1 cellular context compared by ENCODE assay signal in the genomic region with DNA sequence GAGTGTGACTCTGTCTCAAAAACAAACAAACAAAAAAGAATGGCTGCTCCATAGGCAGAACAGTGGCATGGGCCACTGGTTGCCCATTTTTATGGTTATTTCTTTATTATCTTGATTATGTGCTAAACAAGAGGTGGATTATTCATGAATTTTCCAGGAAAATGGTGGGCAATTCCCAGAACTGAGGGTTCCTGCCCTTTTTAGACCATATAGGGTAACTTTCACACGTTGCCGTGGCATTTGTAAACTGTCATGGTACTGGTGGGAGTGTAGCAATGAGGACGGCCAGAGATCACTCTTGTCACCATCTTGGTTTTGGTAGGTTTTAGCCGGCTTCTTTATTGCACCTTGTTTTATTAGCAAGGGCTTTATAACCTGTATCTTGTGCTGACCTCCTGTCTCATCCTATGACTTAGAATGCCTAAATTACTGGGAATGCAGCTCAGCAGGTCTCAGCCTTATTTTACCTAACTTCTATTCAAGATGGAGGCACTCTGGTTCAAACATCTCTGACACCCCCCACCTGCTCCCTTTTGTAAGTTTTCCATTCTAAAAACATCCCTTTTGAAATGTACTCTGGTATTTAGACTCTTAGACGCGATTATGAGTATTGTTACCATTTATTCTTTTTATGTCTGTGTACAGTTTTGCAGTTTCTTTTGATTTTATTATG.
TF ChIP-seq lines count a peak whose summit lies in the region.

No MANE protein-coding gene starts in this region.

TF ChIP-seq in K562, 482 proteins besides CTCF, POLR2A, EP300 and RAD21 (continued from another document and continues in another):
- no peak for TF ChIP-seq GABPB1 (CRISPR knock-in tag; IDR thresholded peaks at IDR 0.05)
- no peak for TF ChIP-seq ETV6 (IDR thresholded peaks at IDR 0.05; ENCODE audit: borderline replicate concordance in 1 of 2, low read depth in 2 of 2, low read length in 1 of 2)
- TF ChIP-seq ETV6 (CRISPR knock-in tag; IDR thresholded peaks at IDR 0.05; ENCODE audit: borderline replicate concordance), result no peak
- TF ChIP-seq, protein P1, sequence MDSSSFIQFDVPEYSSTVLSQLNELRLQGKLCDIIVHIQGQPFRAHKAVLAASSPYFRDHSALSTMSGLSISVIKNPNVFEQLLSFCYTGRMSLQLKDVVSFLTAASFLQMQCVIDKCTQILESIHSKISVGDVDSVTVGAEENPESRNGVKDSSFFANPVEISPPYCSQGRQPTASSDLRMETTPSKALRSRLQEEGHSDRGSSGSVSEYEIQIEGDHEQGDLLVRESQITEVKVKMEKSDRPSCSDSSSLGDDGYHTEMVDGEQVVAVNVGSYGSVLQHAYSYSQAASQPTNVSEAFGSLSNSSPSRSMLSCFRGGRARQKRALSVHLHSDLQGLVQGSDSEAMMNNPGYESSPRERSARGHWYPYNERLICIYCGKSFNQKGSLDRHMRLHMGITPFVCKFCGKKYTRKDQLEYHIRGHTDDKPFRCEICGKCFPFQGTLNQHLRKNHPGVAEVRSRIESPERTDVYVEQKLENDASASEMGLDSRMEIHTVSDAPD (CRISPR knock-in tag; IDR thresholded peaks at IDR 0.05), result no peak
- TF ChIP-seq NCOA4 (IDR thresholded peaks at IDR 0.05; ENCODE audit: partially characterized antibody), result no peak
- TF ChIP-seq NFIX (CRISPR knock-in tag; IDR thresholded peaks at IDR 0.05; ENCODE audit: low read depth), result no peak
- TF ChIP-seq, protein P2, sequence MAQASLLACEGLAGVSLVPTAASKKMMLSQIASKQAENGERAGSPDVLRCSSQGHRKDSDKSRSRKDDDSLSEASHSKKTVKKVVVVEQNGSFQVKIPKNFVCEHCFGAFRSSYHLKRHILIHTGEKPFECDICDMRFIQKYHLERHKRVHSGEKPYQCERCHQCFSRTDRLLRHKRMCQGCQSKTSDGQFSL (CRISPR knock-in tag; IDR thresholded peaks at IDR 0.05), result no peak
- TF ChIP-seq, protein P2 (tag; IDR thresholded peaks at IDR 0.05), result 0 out of 4 replicates have a peak, but pooled peaks of 1 of the 2 experiments have one; percentile 33
- TF ChIP-seq, protein P3, sequence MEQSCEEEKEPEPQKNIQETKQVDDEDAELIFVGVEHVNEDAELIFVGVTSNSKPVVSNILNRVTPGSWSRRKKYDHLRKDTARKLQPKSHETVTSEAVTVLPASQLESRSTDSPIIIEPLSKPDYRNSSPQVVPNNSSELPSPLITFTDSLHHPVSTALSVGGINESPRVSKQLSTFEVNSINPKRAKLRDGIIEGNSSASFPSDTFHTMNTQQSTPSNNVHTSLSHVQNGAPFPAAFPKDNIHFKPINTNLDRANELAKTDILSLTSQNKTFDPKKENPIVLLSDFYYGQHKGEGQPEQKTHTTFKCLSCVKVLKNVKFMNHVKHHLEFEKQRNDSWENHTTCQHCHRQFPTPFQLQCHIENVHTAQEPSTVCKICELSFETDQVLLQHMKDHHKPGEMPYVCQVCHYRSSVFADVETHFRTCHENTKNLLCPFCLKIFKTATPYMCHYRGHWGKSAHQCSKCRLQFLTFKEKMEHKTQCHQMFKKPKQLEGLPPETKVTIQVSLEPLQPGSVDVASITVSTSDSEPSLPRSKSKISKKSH (CRISPR knock-in tag; IDR thresholded peaks at IDR 0.05), result no peak
- no peak for TF ChIP-seq MXI1 (IDR thresholded peaks at IDR 0.05; ENCODE audit: low read depth, low read length)
- TF ChIP-seq, protein P4, sequence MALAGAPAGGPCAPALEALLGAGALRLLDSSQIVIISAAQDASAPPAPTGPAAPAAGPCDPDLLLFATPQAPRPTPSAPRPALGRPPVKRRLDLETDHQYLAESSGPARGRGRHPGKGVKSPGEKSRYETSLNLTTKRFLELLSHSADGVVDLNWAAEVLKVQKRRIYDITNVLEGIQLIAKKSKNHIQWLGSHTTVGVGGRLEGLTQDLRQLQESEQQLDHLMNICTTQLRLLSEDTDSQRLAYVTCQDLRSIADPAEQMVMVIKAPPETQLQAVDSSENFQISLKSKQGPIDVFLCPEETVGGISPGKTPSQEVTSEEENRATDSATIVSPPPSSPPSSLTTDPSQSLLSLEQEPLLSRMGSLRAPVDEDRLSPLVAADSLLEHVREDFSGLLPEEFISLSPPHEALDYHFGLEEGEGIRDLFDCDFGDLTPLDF (CRISPR knock-in tag; IDR thresholded peaks at IDR 0.05), result no peak
- TF ChIP-seq NFE2 (IDR thresholded peaks at IDR 0.05; ENCODE audit: low read depth), result no peak
- no peak for TF ChIP-seq ARID2 (IDR thresholded peaks at IDR 0.05)
- TF ChIP-seq, protein P5, sequence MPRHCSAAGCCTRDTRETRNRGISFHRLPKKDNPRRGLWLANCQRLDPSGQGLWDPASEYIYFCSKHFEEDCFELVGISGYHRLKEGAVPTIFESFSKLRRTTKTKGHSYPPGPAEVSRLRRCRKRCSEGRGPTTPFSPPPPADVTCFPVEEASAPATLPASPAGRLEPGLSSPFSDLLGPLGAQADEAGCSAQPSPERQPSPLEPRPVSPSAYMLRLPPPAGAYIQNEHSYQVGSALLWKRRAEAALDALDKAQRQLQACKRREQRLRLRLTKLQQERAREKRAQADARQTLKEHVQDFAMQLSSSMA (CRISPR knock-in tag; IDR thresholded peaks at IDR 0.05), result no peak
- TF ChIP-seq, protein P6, sequence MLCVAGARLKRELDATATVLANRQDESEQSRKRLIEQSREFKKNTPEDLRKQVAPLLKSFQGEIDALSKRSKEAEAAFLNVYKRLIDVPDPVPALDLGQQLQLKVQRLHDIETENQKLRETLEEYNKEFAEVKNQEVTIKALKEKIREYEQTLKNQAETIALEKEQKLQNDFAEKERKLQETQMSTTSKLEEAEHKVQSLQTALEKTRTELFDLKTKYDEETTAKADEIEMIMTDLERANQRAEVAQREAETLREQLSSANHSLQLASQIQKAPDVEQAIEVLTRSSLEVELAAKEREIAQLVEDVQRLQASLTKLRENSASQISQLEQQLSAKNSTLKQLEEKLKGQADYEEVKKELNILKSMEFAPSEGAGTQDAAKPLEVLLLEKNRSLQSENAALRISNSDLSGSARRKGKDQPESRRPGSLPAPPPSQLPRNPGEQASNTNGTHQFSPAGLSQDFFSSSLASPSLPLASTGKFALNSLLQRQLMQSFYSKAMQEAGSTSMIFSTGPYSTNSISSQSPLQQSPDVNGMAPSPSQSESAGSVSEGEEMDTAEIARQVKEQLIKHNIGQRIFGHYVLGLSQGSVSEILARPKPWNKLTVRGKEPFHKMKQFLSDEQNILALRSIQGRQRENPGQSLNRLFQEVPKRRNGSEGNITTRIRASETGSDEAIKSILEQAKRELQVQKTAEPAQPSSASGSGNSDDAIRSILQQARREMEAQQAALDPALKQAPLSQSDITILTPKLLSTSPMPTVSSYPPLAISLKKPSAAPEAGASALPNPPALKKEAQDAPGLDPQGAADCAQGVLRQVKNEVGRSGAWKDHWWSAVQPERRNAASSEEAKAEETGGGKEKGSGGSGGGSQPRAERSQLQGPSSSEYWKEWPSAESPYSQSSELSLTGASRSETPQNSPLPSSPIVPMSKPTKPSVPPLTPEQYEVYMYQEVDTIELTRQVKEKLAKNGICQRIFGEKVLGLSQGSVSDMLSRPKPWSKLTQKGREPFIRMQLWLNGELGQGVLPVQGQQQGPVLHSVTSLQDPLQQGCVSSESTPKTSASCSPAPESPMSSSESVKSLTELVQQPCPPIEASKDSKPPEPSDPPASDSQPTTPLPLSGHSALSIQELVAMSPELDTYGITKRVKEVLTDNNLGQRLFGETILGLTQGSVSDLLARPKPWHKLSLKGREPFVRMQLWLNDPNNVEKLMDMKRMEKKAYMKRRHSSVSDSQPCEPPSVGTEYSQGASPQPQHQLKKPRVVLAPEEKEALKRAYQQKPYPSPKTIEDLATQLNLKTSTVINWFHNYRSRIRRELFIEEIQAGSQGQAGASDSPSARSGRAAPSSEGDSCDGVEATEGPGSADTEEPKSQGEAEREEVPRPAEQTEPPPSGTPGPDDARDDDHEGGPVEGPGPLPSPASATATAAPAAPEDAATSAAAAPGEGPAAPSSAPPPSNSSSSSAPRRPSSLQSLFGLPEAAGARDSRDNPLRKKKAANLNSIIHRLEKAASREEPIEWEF (CRISPR knock-in tag; IDR thresholded peaks at IDR 0.05), result peak; percentile 83; the same call in 1 of the 2 replicates
- peak; percentile 94 for TF ChIP-seq ZNF175 (CRISPR knock-in tag; IDR thresholded peaks at IDR 0.05; ENCODE audit: low read depth)
- TF ChIP-seq BACH1 (tag; IDR thresholded peaks at IDR 0.05), result peak; percentile 89
- TF ChIP-seq, protein P7, sequence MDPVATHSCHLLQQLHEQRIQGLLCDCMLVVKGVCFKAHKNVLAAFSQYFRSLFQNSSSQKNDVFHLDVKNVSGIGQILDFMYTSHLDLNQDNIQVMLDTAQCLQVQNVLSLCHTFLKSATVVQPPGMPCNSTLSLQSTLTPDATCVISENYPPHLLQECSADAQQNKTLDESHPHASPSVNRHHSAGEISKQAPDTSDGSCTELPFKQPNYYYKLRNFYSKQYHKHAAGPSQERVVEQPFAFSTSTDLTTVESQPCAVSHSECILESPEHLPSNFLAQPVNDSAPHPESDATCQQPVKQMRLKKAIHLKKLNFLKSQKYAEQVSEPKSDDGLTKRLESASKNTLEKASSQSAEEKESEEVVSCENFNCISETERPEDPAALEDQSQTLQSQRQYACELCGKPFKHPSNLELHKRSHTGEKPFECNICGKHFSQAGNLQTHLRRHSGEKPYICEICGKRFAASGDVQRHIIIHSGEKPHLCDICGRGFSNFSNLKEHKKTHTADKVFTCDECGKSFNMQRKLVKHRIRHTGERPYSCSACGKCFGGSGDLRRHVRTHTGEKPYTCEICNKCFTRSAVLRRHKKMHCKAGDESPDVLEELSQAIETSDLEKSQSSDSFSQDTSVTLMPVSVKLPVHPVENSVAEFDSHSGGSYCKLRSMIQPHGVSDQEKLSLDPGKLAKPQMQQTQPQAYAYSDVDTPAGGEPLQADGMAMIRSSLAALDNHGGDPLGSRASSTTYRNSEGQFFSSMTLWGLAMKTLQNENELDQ (CRISPR knock-in tag; IDR thresholded peaks at IDR 0.05; ENCODE audit: borderline replicate concordance), result no peak
- TF ChIP-seq ZFX (CRISPR knock-in tag; IDR thresholded peaks at IDR 0.05), result no peak
- TF ChIP-seq SIN3A (IDR thresholded peaks at IDR 0.05; ENCODE audit: borderline replicate concordance in 2 of 2, control insufficient read depth in 1 of 2, low read depth in 2 of 2, low read length in 2 of 2), result no peak
- TF ChIP-seq LEF1 (IDR thresholded peaks at IDR 0.05), result no peak
- no peak for TF ChIP-seq BRCA1 (IDR thresholded peaks at IDR 0.05)
- no peak for TF ChIP-seq BRCA1 (CRISPR knock-in tag; IDR thresholded peaks at IDR 0.05)
- TF ChIP-seq ZFP36 (IDR thresholded peaks at IDR 0.05; ENCODE audit: low read depth, low read length, partially characterized antibody), result no peak
- TF ChIP-seq LCOR (CRISPR knock-in tag; IDR thresholded peaks at IDR 0.05), result no peak
- TF ChIP-seq ZNF668 (CRISPR knock-in tag; IDR thresholded peaks at IDR 0.05), result peak; percentile 83; the same call in 1 of the 2 replicates
- no peak for TF ChIP-seq ZNF121 (CRISPR knock-in tag; conservative IDR thresholded peaks at IDR 0.05)
- TF ChIP-seq, protein P8, sequence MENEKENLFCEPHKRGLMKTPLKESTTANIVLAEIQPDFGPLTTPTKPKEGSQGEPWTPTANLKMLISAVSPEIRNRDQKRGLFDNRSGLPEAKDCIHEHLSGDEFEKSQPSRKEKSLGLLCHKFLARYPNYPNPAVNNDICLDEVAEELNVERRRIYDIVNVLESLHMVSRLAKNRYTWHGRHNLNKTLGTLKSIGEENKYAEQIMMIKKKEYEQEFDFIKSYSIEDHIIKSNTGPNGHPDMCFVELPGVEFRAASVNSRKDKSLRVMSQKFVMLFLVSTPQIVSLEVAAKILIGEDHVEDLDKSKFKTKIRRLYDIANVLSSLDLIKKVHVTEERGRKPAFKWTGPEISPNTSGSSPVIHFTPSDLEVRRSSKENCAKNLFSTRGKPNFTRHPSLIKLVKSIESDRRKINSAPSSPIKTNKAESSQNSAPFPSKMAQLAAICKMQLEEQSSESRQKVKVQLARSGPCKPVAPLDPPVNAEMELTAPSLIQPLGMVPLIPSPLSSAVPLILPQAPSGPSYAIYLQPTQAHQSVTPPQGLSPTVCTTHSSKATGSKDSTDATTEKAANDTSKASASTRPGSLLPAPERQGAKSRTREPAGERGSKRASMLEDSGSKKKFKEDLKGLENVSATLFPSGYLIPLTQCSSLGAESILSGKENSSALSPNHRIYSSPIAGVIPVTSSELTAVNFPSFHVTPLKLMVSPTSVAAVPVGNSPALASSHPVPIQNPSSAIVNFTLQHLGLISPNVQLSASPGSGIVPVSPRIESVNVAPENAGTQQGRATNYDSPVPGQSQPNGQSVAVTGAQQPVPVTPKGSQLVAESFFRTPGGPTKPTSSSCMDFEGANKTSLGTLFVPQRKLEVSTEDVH (IDR thresholded peaks at IDR 0.05; ENCODE audit: low read depth, partially characterized antibody), result no peak
- TF ChIP-seq ZBED1 (IDR thresholded peaks at IDR 0.05), result no peak
- TF ChIP-seq, protein P9, sequence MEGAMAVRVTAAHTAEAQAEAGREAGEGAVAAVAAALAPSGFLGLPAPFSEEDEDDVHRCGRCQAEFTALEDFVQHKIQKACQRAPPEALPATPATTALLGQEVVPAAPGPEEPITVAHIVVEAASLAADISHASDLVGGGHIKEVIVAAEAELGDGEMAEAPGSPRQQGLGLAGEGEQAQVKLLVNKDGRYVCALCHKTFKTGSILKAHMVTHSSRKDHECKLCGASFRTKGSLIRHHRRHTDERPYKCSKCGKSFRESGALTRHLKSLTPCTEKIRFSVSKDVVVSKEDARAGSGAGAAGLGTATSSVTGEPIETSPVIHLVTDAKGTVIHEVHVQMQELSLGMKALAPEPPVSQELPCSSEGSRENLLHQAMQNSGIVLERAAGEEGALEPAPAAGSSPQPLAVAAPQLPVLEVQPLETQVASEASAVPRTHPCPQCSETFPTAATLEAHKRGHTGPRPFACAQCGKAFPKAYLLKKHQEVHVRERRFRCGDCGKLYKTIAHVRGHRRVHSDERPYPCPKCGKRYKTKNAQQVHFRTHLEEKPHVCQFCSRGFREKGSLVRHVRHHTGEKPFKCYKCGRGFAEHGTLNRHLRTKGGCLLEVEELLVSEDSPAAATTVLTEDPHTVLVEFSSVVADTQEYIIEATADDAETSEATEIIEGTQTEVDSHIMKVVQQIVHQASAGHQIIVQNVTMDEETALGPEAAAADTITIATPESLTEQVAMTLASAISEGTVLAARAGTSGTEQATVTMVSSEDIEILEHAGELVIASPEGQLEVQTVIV (CRISPR knock-in tag; IDR thresholded peaks at IDR 0.05; ENCODE audit: borderline replicate concordance), result no peak
- TF ChIP-seq E2F3 (CRISPR knock-in tag; IDR thresholded peaks at IDR 0.05), result no peak
- no peak for TF ChIP-seq SMAD2 (IDR thresholded peaks at IDR 0.05; ENCODE audit: low read depth, low read length)
- no peak for TF ChIP-seq LARP7 (IDR thresholded peaks at IDR 0.05)
- no peak for TF ChIP-seq RBM14 (IDR thresholded peaks at IDR 0.05; ENCODE audit: borderline replicate concordance, insufficient read depth, low read depth, low read length)
- TF ChIP-seq, protein P10, sequence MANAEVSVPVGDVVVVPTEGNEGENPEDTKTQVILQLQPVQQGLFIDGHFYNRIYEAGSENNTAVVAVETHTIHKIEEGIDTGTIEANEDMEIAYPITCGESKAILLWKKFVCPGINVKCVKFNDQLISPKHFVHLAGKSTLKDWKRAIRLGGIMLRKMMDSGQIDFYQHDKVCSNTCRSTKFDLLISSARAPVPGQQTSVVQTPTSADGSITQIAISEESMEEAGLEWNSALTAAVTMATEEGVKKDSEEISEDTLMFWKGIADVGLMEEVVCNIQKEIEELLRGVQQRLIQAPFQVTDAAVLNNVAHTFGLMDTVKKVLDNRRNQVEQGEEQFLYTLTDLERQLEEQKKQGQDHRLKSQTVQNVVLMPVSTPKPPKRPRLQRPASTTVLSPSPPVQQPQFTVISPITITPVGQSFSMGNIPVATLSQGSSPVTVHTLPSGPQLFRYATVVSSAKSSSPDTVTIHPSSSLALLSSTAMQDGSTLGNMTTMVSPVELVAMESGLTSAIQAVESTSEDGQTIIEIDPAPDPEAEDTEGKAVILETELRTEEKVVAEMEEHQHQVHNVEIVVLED (CRISPR knock-in tag; IDR thresholded peaks at IDR 0.05), result no peak
